8 cellular contexts compared by ENCODE assay signal in genomic region chrX:111282141-111282540, GRCh38. TPM values are rescaled to one million over a fixed set of nuclear protein-coding genes. Genes with fewer than 3 reads are reported as not detected.
"Had no signal": no experiment of that assay in that cellular context is flagged by ENCODE, and none has a peak within 500 bp of the region (broad histone marks: within the 10 kb centered on the region; RNA-seq: fewer than 3 reads in every experiment).

No MANE protein-coding gene starts in this region.

- FAIRE-seq: HepG2 had no signal

- H3K4me3 Mint-ChIP-seq: HFFc6 had no signal

- H3K27me3 Mint-ChIP-seq: IgD-negative memory B cell had no signal

- H3K27ac Mint-ChIP-seq: HFFc6, IgD-negative memory B cell had no signal

- DNase-seq: GM23248, GOT3, H7, HFFc6, KBM-7 had no signal

- H3K36me3 Mint-ChIP-seq: IgD-negative memory B cell had no signal

RNA-seq across cellular contexts. Expression of gene CAPN6, which starts 11.9 kb away (rescaled TPM):
- total RNA-seq: GM23248, HepG2, HFFc6, HT1080 had no signal
- polyA plus RNA-seq: GM23248, HepG2, IgD-negative memory B cell had no signal
